8 cellular contexts compared by ENCODE assay signal in the genomic region with DNA sequence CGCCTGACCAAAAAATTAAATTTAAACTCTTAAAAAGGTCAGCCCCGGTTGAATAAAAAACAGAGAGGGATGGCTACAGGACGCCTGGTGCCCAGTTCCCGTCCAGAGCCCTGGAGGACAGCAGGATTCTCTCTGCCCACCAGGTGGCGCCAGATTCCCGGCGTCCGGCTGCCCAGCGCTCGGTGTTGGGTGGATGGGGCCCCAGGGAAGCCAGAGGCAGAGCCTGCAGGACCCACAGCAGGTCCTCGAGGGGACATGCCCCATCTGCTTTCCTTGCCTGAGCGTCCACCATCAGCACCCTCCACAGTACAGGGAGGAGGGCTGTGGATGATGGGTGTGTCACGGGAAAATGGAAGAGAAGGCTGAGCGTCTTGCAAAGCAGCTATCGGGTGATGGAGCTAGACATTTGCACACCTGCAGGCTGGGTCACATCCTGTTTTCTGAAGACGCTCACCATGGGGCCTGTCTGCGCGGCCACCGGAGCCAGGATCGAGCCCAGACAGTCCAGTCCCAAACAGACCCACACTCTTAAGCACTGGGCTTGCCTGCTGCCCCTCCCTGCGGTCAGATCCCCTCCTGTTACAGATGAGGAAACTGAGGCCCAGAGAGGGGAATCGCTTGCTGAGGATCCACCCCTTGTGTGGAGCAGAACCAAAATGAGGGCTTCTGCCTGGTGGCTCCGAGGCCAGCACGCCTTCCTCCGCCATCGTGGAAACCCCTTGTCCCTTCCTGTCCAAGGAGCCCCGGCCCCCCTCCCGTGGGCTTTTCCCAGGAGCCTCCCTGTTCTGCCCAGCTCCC. TPM values are rescaled to one million over a fixed set of nuclear protein-coding genes. Genes with fewer than 3 reads are reported as not detected.
DNase-seq lines count a peak whose midpoint lies in the region; ATAC-seq and TF ChIP-seq lines count a peak whose summit lies in the region.

No MANE protein-coding gene starts in this region.

- DNase-seq in HK-2 (ENCODE audit: unreplicated experiment), result peak; percentile 86
- peak; percentile 98 for DNase-seq in activated CD8-positive, alpha-beta memory T cell treated with anti-CD3 and anti-CD28 coated beads, Interleukin-2, amount 50 U/mL, for 48 hours
- DNase-seq in epithelial cell of esophagus (ENCODE audit: low read depth), result peak; percentile 67
- DNase-seq in naive thymus-derived CD4-positive, alpha-beta T cell, result peak; percentile 64 to 94 (median 85)
- peak; percentile 93 for DNase-seq in stimulated activated effector memory CD8-positive, alpha-beta T cell treated with anti-CD3 and anti-CD28 coated beads, Interleukin-12 subunit alpha, Interleukin-12 subunit beta, amount 100 ng/mL, for 72 hours (ENCODE audit: low spot score in 2 of 2)

- intact Hi-C loops in naive thymus-derived CD4-positive, alpha-beta T cell (cut with micrococcal nuclease), result loop anchor here (1.0 to 5.0 kb wide), 8 partner anchors 44 to 358 kb away; a partner anchor contains a TSS

- H3K9me2 ChIP-seq in OCI-LY1 (ENCODE audit: low read depth, low read length), result no peaks in the 10 kb centered on the region

- peaks cover 21 to 54% (median 48%) of the 10 kb centered on the region in 7 donors for H3K4me1 Mint-ChIP-seq in naive thymus-derived CD4-positive, alpha-beta T cell
- H3K4me1 Mint-ChIP-seq in stimulated activated effector memory CD8-positive, alpha-beta T cell treated with anti-CD3 and anti-CD28 coated beads, Interleukin-12 subunit alpha, Interleukin-12 subunit beta, amount 100 ng/mL, for 72 hours, result peaks cover 47% of the 10 kb centered on the region

- no peaks in the 10 kb centered on the region for H3K36me3 Mint-ChIP-seq in naive thymus-derived CD4-positive, alpha-beta T cell
- peaks cover 7% of the 10 kb centered on the region for H3K36me3 Mint-ChIP-seq in stimulated activated effector memory CD8-positive, alpha-beta T cell treated with anti-CD3 and anti-CD28 coated beads, Interleukin-12 subunit alpha, Interleukin-12 subunit beta, amount 100 ng/mL, for 72 hours

- no peaks in the 10 kb centered on the region for H4K20me1 ChIP-seq in OCI-LY1 (ENCODE audit: insufficient read depth, low read length)

- H3K27me3 Mint-ChIP-seq in naive thymus-derived CD4-positive, alpha-beta T cell, result peaks cover 0 to 11% (median 0%) of the 10 kb centered on the region in 5 donors

- no peaks in the 10 kb centered on the region for H3K79me2 ChIP-seq in OCI-LY1 (ENCODE audit: insufficient read depth, low read length)

- H3K36me3 ChIP-seq in OCI-LY1 (ENCODE audit: insufficient read depth, low read length), result no peaks in the 10 kb centered on the region
- no peaks in the 10 kb centered on the region for H3K36me3 ChIP-seq in naive thymus-derived CD4-positive, alpha-beta T cell (ENCODE audit: control insufficient read depth in 2 of 3, insufficient read depth in 3 of 3, low read length in 3 of 3)

- TF ChIP-seq CTCF in GM12875 (IDR thresholded peaks at IDR 0.05; ENCODE audit: borderline replicate concordance, insufficient read depth, low read depth, low read length) (peak; percentile 93), OCI-LY1 (IDR thresholded peaks at IDR 0.05; ENCODE audit: low read length) (peak; percentile 98), epithelial cell of esophagus (IDR thresholded peaks at IDR 0.05; ENCODE audit: insufficient read depth, low read depth, low read length, missing control alignments) (peak; percentile 89)

- H3K9me3 Mint-ChIP-seq in naive thymus-derived CD4-positive, alpha-beta T cell, result peaks cover 0 to 3% (median 0%) of the 10 kb centered on the region in 11 donors
- H3K9me3 Mint-ChIP-seq in stimulated activated effector memory CD8-positive, alpha-beta T cell treated with anti-CD3 and anti-CD28 coated beads, Interleukin-12 subunit alpha, Interleukin-12 subunit beta, amount 100 ng/mL, for 72 hours, result no peaks in the 10 kb centered on the region

- POLR2A ChIA-PET in naive thymus-derived CD4-positive, alpha-beta T cell (lab: Charles Lee), result interaction anchor here (0.6 to 11.2 kb wide), 16 partner anchors 10 to 418 kb away, joined by 3 to 240 read pairs (median 6); a partner anchor contains a TSS

- H3K9ac ChIP-seq in OCI-LY1 (ENCODE audit: low read length), result peak overlapping the region; percentile 35; the same call in 1 of the 2 replicates

- H3K27ac Mint-ChIP-seq in naive thymus-derived CD4-positive, alpha-beta T cell, result peak overlapping the region; percentile 82 to 98 (median 93)
- H3K27ac Mint-ChIP-seq in stimulated activated effector memory CD8-positive, alpha-beta T cell treated with anti-CD3 and anti-CD28 coated beads, Interleukin-12 subunit alpha, Interleukin-12 subunit beta, amount 100 ng/mL, for 72 hours, result peak overlapping the region; percentile 33

- no peak overlapping the region for H2AFZ ChIP-seq in OCI-LY1 (ENCODE audit: low read length)

- H3K4me3 ChIP-seq in GM12875 (ENCODE audit: low read depth, low read length) (no peak overlapping the region), OCI-LY1 (ENCODE audit: low read depth, low read length, poor library complexity, severe bottlenecking) (peak overlapping the region; percentile 20), epithelial cell of esophagus (ENCODE audit: low read length) (no peak overlapping the region)
- peak overlapping the region; percentile 36 for H3K4me3 ChIP-seq in naive thymus-derived CD4-positive, alpha-beta T cell (ENCODE audit: low read length)

- H3K4me1 ChIP-seq in OCI-LY1 (ENCODE audit: insufficient read depth, low read length, severe bottlenecking), result peaks cover 36% of the 10 kb centered on the region
- H3K4me1 ChIP-seq in naive thymus-derived CD4-positive, alpha-beta T cell (ENCODE audit: control insufficient read depth in 2 of 2, insufficient read depth in 2 of 2, low read length in 2 of 2), result peaks cover 39 to 50% of the 10 kb centered on the region in 2 donors

- peak overlapping the region; percentile 50 for H3K4me2 ChIP-seq in OCI-LY1 (ENCODE audit: low read length)

- peaks cover 6% of the 10 kb centered on the region; the same call in 1 of the 2 replicates for H3K27me3 ChIP-seq in OCI-LY1 (ENCODE audit: insufficient read depth, low read length)
- H3K27me3 ChIP-seq in naive thymus-derived CD4-positive, alpha-beta T cell (ENCODE audit: control insufficient read depth in 2 of 2, insufficient read depth in 2 of 2, low read length in 2 of 2), result no peaks in the 10 kb centered on the region

- peak; percentile 85 for ATAC-seq in naive thymus-derived CD4-positive, alpha-beta T cell
- ATAC-seq in stimulated activated effector memory CD8-positive, alpha-beta T cell treated with anti-CD3 and anti-CD28 coated beads, Interleukin-12 subunit alpha, Interleukin-12 subunit beta, amount 100 ng/mL, for 72 hours, result peak; percentile 88
- ATAC-seq in GM18858 (IDR thresholded peaks at IDR 0.05; ENCODE audit: unreplicated experiment), result no peak

- CTCF ChIA-PET in naive thymus-derived CD4-positive, alpha-beta T cell (lab: Charles Lee), result interaction anchor here (0.6 to 12.0 kb wide), 32 partner anchors 9 to 401 kb away, joined by 3 to 262 read pairs (median 4); a partner anchor contains a TSS

- H3K9me3 ChIP-seq in OCI-LY1 (ENCODE audit: low read length), result no peaks in the 10 kb centered on the region
- H3K9me3 ChIP-seq in naive thymus-derived CD4-positive, alpha-beta T cell (ENCODE audit: control insufficient read depth in 2 of 3, low read length in 3 of 3), result no peaks in the 10 kb centered on the region

- no peaks in the 10 kb centered on the region for H3F3A ChIP-seq in OCI-LY1 (ENCODE audit: insufficient read depth, low read length)

- peak overlapping the region; percentile 58 to 84 (median 76) for H3K4me3 Mint-ChIP-seq in naive thymus-derived CD4-positive, alpha-beta T cell
- H3K4me3 Mint-ChIP-seq in stimulated activated effector memory CD8-positive, alpha-beta T cell treated with anti-CD3 and anti-CD28 coated beads, Interleukin-12 subunit alpha, Interleukin-12 subunit beta, amount 100 ng/mL, for 72 hours, result peak overlapping the region; percentile 48

- peak overlapping the region; percentile 79 for H3K27ac ChIP-seq in OCI-LY1 (ENCODE audit: low read depth, low read length, poor library complexity, severe bottlenecking)
- H3K27ac ChIP-seq in naive thymus-derived CD4-positive, alpha-beta T cell (ENCODE audit: low read depth, low read length), result peak overlapping the region; percentile 9

RNA-seq across cellular contexts. Expression of a gene that starts 18.5 kb away (rescaled TPM):
- 100 to 1,000 TPM in 2 of 5 experiments, 10 to 100 TPM in 3; 14.2 to 164 (median 76.9) TPM for total RNA-seq in naive thymus-derived CD4-positive, alpha-beta T cell
- polyA plus RNA-seq in naive thymus-derived CD4-positive, alpha-beta T cell, result 10 to 100 TPM; 24.1 to 32.7 TPM

Comparison
In these comparisons a context has a peak if more than half of its experiments do, and no peak if none do; other contexts are left out.
1. H3K4me3 ChIP-seq: peak in OCI-LY1 (single experiment) and naive thymus-derived CD4-positive, alpha-beta T cell (single experiment); none in GM12875 (single experiment) and epithelial cell of esophagus (single experiment).
2. Peak in every context shown above with its lines, with median percentiles within 50 percentile points of each other: CTCF ChIP-seq and DNase-seq.